ENCODE assay signal across 8 cellular contexts in the genomic region with DNA sequence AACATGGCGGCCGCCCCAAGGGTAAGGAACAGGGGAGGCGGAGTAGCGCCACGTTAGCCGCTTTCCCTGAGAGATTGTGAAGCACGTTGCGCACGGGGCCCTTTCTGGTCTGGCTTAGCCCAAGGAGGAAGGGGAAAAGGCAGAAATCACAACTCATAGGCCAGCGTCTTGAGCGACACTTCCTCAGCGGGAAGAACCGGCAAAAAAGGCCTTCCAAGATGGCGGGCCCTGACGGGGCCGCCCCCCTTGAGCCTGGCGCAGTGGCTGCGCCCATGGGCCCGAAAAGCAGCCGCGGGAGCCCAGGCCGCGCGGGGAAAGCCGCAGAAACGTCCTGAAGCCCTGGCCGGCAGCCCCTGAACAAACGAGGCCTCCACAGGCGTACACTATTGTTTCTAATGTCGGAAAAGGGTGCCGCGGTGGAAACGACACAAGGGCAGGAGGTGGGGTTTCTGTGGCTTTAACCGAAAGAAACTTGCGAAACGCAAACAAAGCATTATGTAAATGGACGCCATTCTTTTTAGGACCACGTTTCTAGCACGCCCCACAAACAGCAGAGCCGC.
DNase-seq lines count a peak whose midpoint lies in the region; ATAC-seq lines count a peak whose summit lies in the region.

No MANE protein-coding gene starts in this region.

- no peaks in the 10 kb centered on the region for H3K27me3 ChIP-seq in NT2/D1 (ENCODE audit: insufficient read depth, insufficient read length)

- H3K9me3 ChIP-seq in NT2/D1 (ENCODE audit: insufficient read depth, low read length) = no peaks in the 10 kb centered on the region

- DNase-seq in CD1c-positive myeloid dendritic cell (ENCODE audit: extremely low spot score) = peak; percentile 92
- DNase-seq in NT2/D1 (ENCODE audit: low read depth, low spot score) = no peak
- DNase-seq in activated T-cell treated with anti-CD3 and anti-CD28 coated beads for 1 hour (ENCODE audit: low read depth) = peak; percentile 62
- DNase-seq in epidermal melanocyte (ENCODE audit: insufficient read length, low spot score) = peak; percentile 59
- DNase-seq in middle frontal gyrus (ENCODE audit: extremely low spot score, low spot score) = peak; percentile 69
- peak; percentile 51 to 62 for DNase-seq in stimulated activated CD8-positive, alpha-beta memory T cell treated with anti-CD3 and anti-CD28 coated beads, Interleukin-2, amount 100 ng/mL, for 48 hours (ENCODE audit: low read depth in 2 of 2)

- peak; percentile 36 for ATAC-seq in GM19397 (IDR thresholded peaks at IDR 0.05; ENCODE audit: unreplicated experiment)
- ATAC-seq in HG03571 (IDR thresholded peaks at IDR 0.05; ENCODE audit: unreplicated experiment) = peak; percentile 31

- peaks cover 2% of the 10 kb centered on the region for H3K4me1 ChIP-seq in NT2/D1 (ENCODE audit: insufficient read depth, insufficient read length)

- H3K36me3 ChIP-seq in NT2/D1 (ENCODE audit: insufficient read depth, insufficient read length, low read length) = peaks cover 45% of the 10 kb centered on the region

- H3K9ac ChIP-seq in NT2/D1 (ENCODE audit: insufficient read length, low read depth) = peak overlapping the region; percentile 99

- peak overlapping the region; percentile 81 for H3K4me3 ChIP-seq in NT2/D1 (ENCODE audit: insufficient read length, low read depth)
